In genomic region chr6:30488697-30489080, GRCh38 we compare ENCODE assay signal across 8 cellular contexts. TPM values are rescaled to one million over a fixed set of nuclear protein-coding genes. Genes with fewer than 3 reads are reported as not detected.
A peak's percentile ranks its signal among the peaks of the same experiment; 100 is the strongest.
DNase-seq lines count a peak whose midpoint lies in the region; FAIRE-seq and TF ChIP-seq lines count a peak whose summit lies in the region.
"Not testable (repeated sequence)": the region's sequence is repeated elsewhere in the genome, so short reads cannot be mapped to it uniquely, and the experiment has no call there.

No MANE protein-coding gene starts in this region.

- not testable (repeated sequence) for H3K27me3 ChIP-seq in BLaER1; HUES6 (ENCODE audit: control insufficient read depth, insufficient read depth, low read length); adrenal gland; keratinocyte (ENCODE audit: control insufficient read depth, extremely low read depth, insufficient read depth, low read length); neuron (ENCODE audit: insufficient read depth, low read length); stomach

- H3K4me2 ChIP-seq in BLaER1 (peak overlapping the region; percentile 70), keratinocyte (ENCODE audit: control insufficient read depth, extremely low read depth, insufficient read depth, low read depth, low read length) (peak overlapping the region; percentile 98)

- H3K4me1 Mint-ChIP-seq in T-helper 2 cell treated with Interferon-gamma antibody and Interleukin-4, amounts not matched to agents 5 μg/mL and 100 μg/mL, for 36 hours (ENCODE audit: low read depth), result peaks cover 39% of the 10 kb centered on the region
- peaks cover 42% of the 10 kb centered on the region for H3K4me1 Mint-ChIP-seq in endothelial cell (ENCODE audit: unreplicated experiment)

- H2AFZ ChIP-seq in keratinocyte (ENCODE audit: control insufficient read depth, low read length) (peak overlapping the region; percentile 61), neuron (ENCODE audit: low read depth, low read length) (peak overlapping the region; percentile 75)

- dilution Hi-C loops in keratinocyte (cut with MboI; ENCODE audit: extremely low pct_ligation_motif_present, low sequenced_read_pairs), result not testable (repeated sequence)

- peak overlapping the region; percentile 98 for H3K27ac Mint-ChIP-seq in T-helper 2 cell treated with Interferon-gamma antibody and Interleukin-4, amounts not matched to agents 5 μg/mL and 100 μg/mL, for 36 hours
- H3K27ac Mint-ChIP-seq in endothelial cell (ENCODE audit: unreplicated experiment), result peak overlapping the region; percentile 96

- intact Hi-C loops in adrenal gland (cut with DNase I), result loop anchor here in 1 of 2 donors (5.0 kb wide), 1 partner anchor 109 kb away; no protein-coding TSS in a partner anchor
- intact Hi-C loops in stomach (cut with DNase I; ENCODE audit: low total_unique reads), result not testable (repeated sequence)

- H3K27ac ChIP-seq in BLaER1, result peak overlapping the region; percentile 98
- not testable (repeated sequence) for H3K27ac ChIP-seq in HUES6 (ENCODE audit: low read depth, low read length)
- H3K27ac ChIP-seq in adrenal gland, result peak overlapping the region in 4 of 5 donors; percentile 58 to 99 (median 95)
- peak overlapping the region; percentile 92 for H3K27ac ChIP-seq in keratinocyte (ENCODE audit: control insufficient read depth, insufficient read depth, low read length)
- peak overlapping the region; percentile 82 to 100 (median 99) for H3K27ac ChIP-seq in stomach

- peak overlapping the region; percentile 96 for H3K4me3 Mint-ChIP-seq in T-helper 2 cell treated with Interferon-gamma antibody and Interleukin-4, amounts not matched to agents 5 μg/mL and 100 μg/mL, for 36 hours
- peak overlapping the region; percentile 97 for H3K4me3 Mint-ChIP-seq in endothelial cell (ENCODE audit: unreplicated experiment)

- H3K4me1 ChIP-seq in BLaER1, result peaks cover 51% of the 10 kb centered on the region
- H3K4me1 ChIP-seq in HUES6 (ENCODE audit: control insufficient read depth, insufficient read depth, low read length); adrenal gland (replicated peaks in 1 of 2); neuron (ENCODE audit: insufficient read depth, low read length): not testable (repeated sequence)
- H3K4me1 ChIP-seq in keratinocyte (ENCODE audit: control insufficient read depth, extremely low read depth, insufficient read depth, low read length), result peaks cover 21% of the 10 kb centered on the region
- peaks cover 15 to 39% (median 33%) of the 10 kb centered on the region in 4 donors for H3K4me1 ChIP-seq in stomach

- not testable (repeated sequence) for TF ChIP-seq CTCF in adrenal gland (IDR thresholded peaks at IDR 0.05); endothelial cell (IDR thresholded peaks at IDR 0.05; ENCODE audit: unreplicated experiment); keratinocyte (optimal IDR thresholded peaks at IDR 0.05 in 1 of 3, IDR thresholded peaks at IDR 0.05 in 1 of 3, conservative IDR thresholded peaks at IDR 0.05 in 1 of 3; ENCODE audit: extremely low read depth in 1 of 3, insufficient read depth in 2 of 3, low read length in 3 of 3); stomach (IDR thresholded peaks at IDR 0.05)

- TF ChIP-seq POLR2A in adrenal gland (IDR thresholded peaks at IDR 0.05); stomach (IDR thresholded peaks at IDR 0.05): not testable (repeated sequence)

- H4K20me1 ChIP-seq in BLaER1 (peaks cover 43% of the 10 kb centered on the region), keratinocyte (ENCODE audit: control insufficient read depth, extremely low read depth, insufficient read depth, low read length) (peaks cover 12% of the 10 kb centered on the region)

- H3K27me3 Mint-ChIP-seq in T-helper 2 cell treated with Interferon-gamma antibody and Interleukin-4, amounts not matched to agents 5 μg/mL and 100 μg/mL, for 36 hours (ENCODE audit: low read depth), result not testable (repeated sequence)
- peaks cover 11% of the 10 kb centered on the region for H3K27me3 Mint-ChIP-seq in endothelial cell (ENCODE audit: unreplicated experiment)

- not testable (repeated sequence) for H3K9me3 Mint-ChIP-seq in T-helper 2 cell treated with Interferon-gamma antibody and Interleukin-4, amounts not matched to agents 5 μg/mL and 100 μg/mL, for 36 hours; endothelial cell (ENCODE audit: unreplicated experiment)

- peak overlapping the region; percentile 99 for H3K4me3 ChIP-seq in BLaER1
- peak overlapping the region; percentile 84 for H3K4me3 ChIP-seq in HUES6 (ENCODE audit: low read depth, low read length)
- peak overlapping the region in 1 of 4 donors; percentile 93 for H3K4me3 ChIP-seq in adrenal gland
- not testable (repeated sequence) for H3K4me3 ChIP-seq in keratinocyte (ENCODE audit: control insufficient read depth in 2 of 3, extremely low read depth in 1 of 3, insufficient read depth in 2 of 3, low read depth in 1 of 3, low read length in 3 of 3); neuron (ENCODE audit: low read length)
- peak overlapping the region in 3 of 4 donors; percentile 64 to 87 (median 72) for H3K4me3 ChIP-seq in stomach

- H3K9me1 ChIP-seq in keratinocyte (ENCODE audit: control insufficient read depth, extremely low read depth, insufficient read depth, low read length), result not testable (repeated sequence)

- peak overlapping the region; percentile 99 for H3K9ac ChIP-seq in BLaER1
- H3K9ac ChIP-seq in HUES6 (ENCODE audit: low read length); keratinocyte (ENCODE audit: control insufficient read depth, extremely low read depth, insufficient read depth, low read length): not testable (repeated sequence)

- H3K9me3 ChIP-seq in BLaER1; HUES6 (ENCODE audit: control insufficient read depth, insufficient read depth, low read depth, low read length); adrenal gland (replicated peaks in 1 of 3); keratinocyte (ENCODE audit: control insufficient read depth, low read depth, low read length); neuron (ENCODE audit: low read length); stomach: not testable (repeated sequence)

- DNase-seq in T-helper 2 cell treated with Interferon-gamma antibody and Interleukin-4, amounts not matched to agents 5 μg/mL and 100 μg/mL, for 36 hours (ENCODE audit: low spot score); adrenal gland; endothelial cell (ENCODE audit: low spot score); keratinocyte (ENCODE audit: low read depth, low spot score); stomach: not testable (repeated sequence)

- FAIRE-seq in keratinocyte (lab: Jason Lieb, UNC), result not testable (repeated sequence)

- TF ChIP-seq EP300 in stomach (IDR thresholded peaks at IDR 0.05), result not testable (repeated sequence)

- peaks cover 45% of the 10 kb centered on the region for H3K36me3 Mint-ChIP-seq in T-helper 2 cell treated with Interferon-gamma antibody and Interleukin-4, amounts not matched to agents 5 μg/mL and 100 μg/mL, for 36 hours (ENCODE audit: low read depth)
- peaks cover 25% of the 10 kb centered on the region for H3K36me3 Mint-ChIP-seq in endothelial cell (ENCODE audit: low read depth, unreplicated experiment)

- peaks cover 24% of the 10 kb centered on the region for H3K79me2 ChIP-seq in keratinocyte (ENCODE audit: control insufficient read depth, insufficient read depth, low read length)

- WGBS in adrenal gland, 4 donors, result 84 to 91% (median 89%) methylated on average over 6 of the region's 6 CpGs
- WGBS in stomach, 5 donors, result 85 to 97% (median 92%) methylated on average over 6 of the region's 6 CpGs

- H3K36me3 ChIP-seq in BLaER1 (peaks cover 36% of the 10 kb centered on the region), HUES6 (ENCODE audit: control insufficient read depth, insufficient read depth, low read length) (peaks cover 26% of the 10 kb centered on the region), adrenal gland (replicated peaks in 1 of 2) (peaks cover 0 to 36% of the 10 kb centered on the region in 2 donors), keratinocyte (ENCODE audit: control insufficient read depth in 2 of 2, extremely low read depth in 1 of 2, insufficient read depth in 2 of 2, low read length in 2 of 2) (peaks cover 25 to 29% of the 10 kb centered on the region in 2 experiments), stomach (peaks cover 30 to 37% (median 36%) of the 10 kb centered on the region in 4 donors)
- H3K36me3 ChIP-seq in neuron (ENCODE audit: insufficient read depth, low read length), result not testable (repeated sequence)

RNA-seq across cellular contexts. Expression of gene HLA-E, which starts 0.6 kb away (rescaled TPM):
- total RNA-seq in adrenal gland (100 to 1,000 TPM; 289 to 667 (median 377) TPM), endothelial cell (ENCODE audit: unreplicated experiment) (274 TPM), stomach (100 to 1,000 TPM; 182 to 566 (median 272) TPM)
- polyA plus RNA-seq in adrenal gland (100 to 1,000 TPM; 126 to 285 (median 261) TPM), keratinocyte (108 to 177 TPM (median 123 TPM) in 3 replicates), stomach (100 to 1,000 TPM; 120 to 300 (median 121) TPM)
- 103 TPM for polyA plus RNA-seq in keratinocyte (2011; ENCODE audit: low read depth)
- polyA plus RNA-seq in keratinocyte (2011; cell fraction: cytosol; rRNA removed), result 77.7 and 98.8 TPM in 2 replicates
- 209 and 216 TPM in 2 replicates for polyA plus RNA-seq in keratinocyte (2011; cell fraction: nucleus; rRNA removed)
- polyA plus RNA-seq in keratinocyte (2012; ENCODE audit: low replicate concordance), result 127 and 177 TPM in 2 replicates
- 97.8 to 136 TPM (median 115 TPM) in 3 replicates for polyA minus RNA-seq in keratinocyte
- 130 TPM for polyA minus RNA-seq in keratinocyte (2011; cell fraction: cytosol; rRNA and poly(A)+ RNA removed)
- polyA minus RNA-seq in keratinocyte (2011; cell fraction: nucleus; rRNA and poly(A)+ RNA removed), result 141 and 156 TPM in 2 replicates
